Comparison of ENCODE assay signal across 9 cellular contexts in genomic region chr7:50832744-50833143, GRCh38. TPM values are rescaled to one million over a fixed set of nuclear protein-coding genes. Genes with fewer than 3 reads are reported as not detected.
DNase-seq lines count a peak whose midpoint lies in the region; TF ChIP-seq lines count a peak whose summit lies in the region.
"Had no signal": no experiment of that assay in that cellular context is flagged by ENCODE, and none has a peak within 500 bp of the region (broad histone marks: within the 10 kb centered on the region; RNA-seq: fewer than 3 reads in every experiment).

No MANE protein-coding gene starts in this region.

- no peak overlapping the region for H3K27ac ChIP-seq in fibroblast of lung (ENCODE audit: insufficient read depth, low read length)

- in situ Hi-C loops in GM13976 (cut with MboI; ENCODE audit: low sequenced_read_pairs, unreplicated experiment): no loop called here

- no peaks in the 10 kb centered on the region for H4K20me1 ChIP-seq in fibroblast of lung (ENCODE audit: control insufficient read depth, extremely low read depth, insufficient read depth, low read length)

- no peaks in the 10 kb centered on the region for H3K36me3 ChIP-seq in fibroblast of lung (ENCODE audit: control insufficient read depth, insufficient read depth, low read length)

- H3K27me3 ChIP-seq in fibroblast of lung (ENCODE audit: control insufficient read depth, insufficient read depth, low read length): peaks cover 3% of the 10 kb centered on the region

- TF ChIP-seq CTCF in fibroblast of lung (conservative IDR thresholded peaks at IDR 0.05 in 1 of 2, IDR thresholded peaks at IDR 0.05 in 1 of 2; ENCODE audit: low read depth in 1 of 2, low read length in 2 of 2) (no peak), GM13976 (IDR thresholded peaks at IDR 0.05; ENCODE audit: borderline replicate concordance, control extremely low read depth, extremely low read depth, insufficient read depth, missing control alignments) (no peak)

- no peak overlapping the region for H3K4me3 ChIP-seq in fibroblast of lung (replicated peaks in 1 of 4; ENCODE audit: control extremely low read depth in 1 of 4, insufficient read depth in 1 of 4, low read depth in 3 of 4, low read length in 4 of 4)

- peaks cover 10% of the 10 kb centered on the region for H3K4me1 ChIP-seq in fibroblast of lung (ENCODE audit: control insufficient read depth, extremely low read depth, insufficient read depth, low read length)

- H3K9ac ChIP-seq in fibroblast of lung (ENCODE audit: insufficient read depth, low read length): no peak overlapping the region

- no peaks in the 10 kb centered on the region for H3K9me3 ChIP-seq in fibroblast of lung (ENCODE audit: control insufficient read depth, insufficient read depth, low read depth, low read length)

- peak overlapping the region; percentile 23 for H3K4me2 ChIP-seq in fibroblast of lung (ENCODE audit: extremely low read depth, insufficient read depth, low read length)

- H2AFZ ChIP-seq in fibroblast of lung (ENCODE audit: low read length): no peak overlapping the region

- H3K79me2 ChIP-seq in fibroblast of lung (ENCODE audit: control insufficient read depth, insufficient read depth, low read length): no peaks in the 10 kb centered on the region

- peak; percentile 52 for DNase-seq in stimulated activated CD4-positive, alpha-beta T cell treated with anti-CD3 and anti-CD28 coated beads, Interleukin-1b, Interleukin-23, amount 100 ng/mL, for 48 hours
- DNase-seq in stimulated activated CD4-positive, alpha-beta T cell treated with anti-CD3 and anti-CD28 coated beads, Interleukin-4, amount 100 ng/mL, for 4 hours: no peak
- DNase-seq in SW480 (ENCODE audit: low spot score): peak; percentile 91
- peak; percentile 57 to 96 for DNase-seq in fibroblast of lung (ENCODE audit: low read depth in 2 of 2)
- DNase-seq in GM13976 (ENCODE audit: low spot score): no peak
- no peak for DNase-seq in NCI-H1694 treated with DMSO at 0.1 percent for 48 hours (lab: John Stamatoyannopoulos, UW)
- DNase-seq in ureter (ENCODE audit: low spot score): no peak
- no peak for DNase-seq in GM19240 (ENCODE audit: insufficient read length, low spot score)
- DNase-seq: cerebellar nuclear complex had no signal

RNA-seq across cellular contexts. Expression of gene GRB10, which starts 50.0 kb away (rescaled TPM):
- total RNA-seq in fibroblast of lung (40.8 and 64.1 TPM in 2 replicates), ureter (106 TPM)
- 10.7 and 11.1 TPM in 2 replicates for polyA plus RNA-seq in fibroblast of lung
- polyA plus RNA-seq in fibroblast of lung (2012): 17.2 and 17.7 TPM in 2 replicates
- 31.0 and 33.8 TPM in 2 replicates for polyA minus RNA-seq in fibroblast of lung (ENCODE audit: low replicate concordance)

Comparison
In these comparisons a context has a peak if more than half of its experiments do, and no peak if none do; other contexts are left out.
1. DNase-seq: peak in stimulated activated CD4-positive, alpha-beta T cell treated with anti-CD3 and anti-CD28 coated beads, Interleukin-1b, Interleukin-23, amount 100 ng/mL, for 48 hours (single experiment), SW480 (single experiment) and fibroblast of lung (2 of 2); none in stimulated activated CD4-positive, alpha-beta T cell treated with anti-CD3 and anti-CD28 coated beads, Interleukin-4, amount 100 ng/mL, for 4 hours (0 of 2), GM13976 (single experiment), NCI-H1694 treated with DMSO at 0.1 percent for 48 hours (single experiment), ureter (single experiment) and GM19240 (single experiment).